Comparison of ENCODE assay signal across 14 cellular contexts in the genomic region with DNA sequence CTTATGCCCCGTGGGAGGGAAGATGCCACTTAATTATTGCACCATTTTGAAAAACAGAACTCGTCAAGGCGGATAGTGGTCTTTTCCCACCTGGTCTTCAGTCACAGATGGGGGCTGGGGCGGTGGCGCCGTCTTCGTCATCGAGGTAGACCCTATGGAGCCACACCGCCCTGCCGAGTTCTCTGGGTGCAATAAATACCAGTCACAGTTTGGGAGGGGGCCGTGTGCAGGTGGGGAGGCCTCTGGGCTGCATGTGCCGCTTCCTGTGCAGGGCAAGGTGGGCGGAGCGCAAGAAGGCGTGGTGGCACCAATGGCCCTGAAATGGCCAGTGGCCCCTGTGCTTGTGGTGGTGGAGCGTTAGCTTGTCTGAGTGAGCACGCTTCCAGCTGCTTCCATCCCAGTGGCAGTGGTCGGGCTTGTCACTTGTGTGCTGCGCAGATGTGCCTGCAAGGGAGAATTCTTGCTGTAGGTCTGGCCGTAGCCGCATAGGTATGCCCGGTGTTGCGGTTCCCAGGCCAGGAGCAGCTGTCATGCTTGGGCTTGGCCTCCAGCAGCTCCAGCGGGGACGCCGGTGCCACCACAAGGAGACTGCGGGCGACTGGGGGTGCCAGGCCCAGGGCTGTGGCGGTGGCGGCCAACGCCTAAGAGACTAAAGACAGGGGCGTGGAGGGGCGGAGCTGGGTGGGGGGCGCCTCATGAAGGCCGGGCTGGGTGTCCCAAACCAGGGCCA. TPM values are rescaled to one million over a fixed set of nuclear protein-coding genes. Genes with fewer than 3 reads are reported as not detected.
DNase-seq lines count a peak whose midpoint lies in the region; ATAC-seq and TF ChIP-seq lines count a peak whose summit lies in the region.
"Not testable (repeated sequence)": the region's sequence is repeated elsewhere in the genome, so short reads cannot be mapped to it uniquely, and the experiment has no call there.
"Had no signal": no experiment of that assay in that cellular context is flagged by ENCODE, and none has a peak within 500 bp of the region (broad histone marks: within the 10 kb centered on the region; RNA-seq: fewer than 3 reads in every experiment).

No MANE protein-coding gene starts in this region.

- not testable (repeated sequence) for H4K91ac ChIP-seq in H9 (ENCODE audit: insufficient read length, low read depth, low read length)

- not testable (repeated sequence) for H2AK5ac ChIP-seq in H9 (ENCODE audit: insufficient read length, low read length)

- H2BK120ac ChIP-seq in H9 (ENCODE audit: low read depth, low read length, poor library complexity, severe bottlenecking), result not testable (repeated sequence)

- H2BK5ac ChIP-seq in H9 (ENCODE audit: insufficient read length, low read length), result not testable (repeated sequence)

- H3K18ac ChIP-seq in H9 (ENCODE audit: insufficient read length, low read depth, low read length), result not testable (repeated sequence)

- not testable (repeated sequence) for H4K20me1 ChIP-seq in H9 (ENCODE audit: control insufficient read depth, insufficient read depth, insufficient read length)

- not testable (repeated sequence) for TF ChIP-seq POLR2A in upper lobe of left lung (IDR thresholded peaks at IDR 0.05)

- H3K27ac Mint-ChIP-seq in H9, result not testable (repeated sequence)

- H3K4me3 ChIP-seq in parathyroid adenoma (ENCODE audit: low read depth, low read length); upper lobe of left lung: not testable (repeated sequence)

- not testable (repeated sequence) for H2BK15ac ChIP-seq in H9 (ENCODE audit: low read depth, low read length)

- H3K4me3 Mint-ChIP-seq in H9, result not testable (repeated sequence)

- WGBS in H9 (ENCODE audit: extremely low coverage, insufficient read length, low lambda C conversion rate), result no CpG with 5 or more reads among the region's 35 CpGs
- WGBS in upper lobe of left lung, 2 donors, result 73 to 75% methylated on average over 4 to 7 of the region's 35 CpGs

- not testable (repeated sequence) for TF ChIP-seq EP300 in upper lobe of left lung (IDR thresholded peaks at IDR 0.05)

- not testable (repeated sequence) for H3K27ac ChIP-seq in H9 (ENCODE audit: insufficient read length, low read depth, low read length); parathyroid adenoma; upper lobe of left lung

- ATAC-seq in GM19023 (IDR thresholded peaks at IDR 0.05; ENCODE audit: unreplicated experiment) (peak; percentile 45), HG03103 (IDR thresholded peaks at IDR 0.05; ENCODE audit: low read depth, unreplicated experiment) (peak; percentile 38), esophagus mucosa (peak; percentile 18), left ventricle myocardium superior (peak; percentile 61), upper lobe of left lung (ENCODE audit: low FRiP score in 2 of 2) (peak; percentile 37 to 47)

- H4K5ac ChIP-seq in H9 (ENCODE audit: insufficient read length, low read depth, low read length), result not testable (repeated sequence)

- H3K9ac ChIP-seq in H9 (ENCODE audit: extremely low read depth, insufficient read length, low read length); parathyroid adenoma: not testable (repeated sequence)

- H3K14ac ChIP-seq in H9 (ENCODE audit: insufficient read depth, low read length), result not testable (repeated sequence)

- H3K36me3 ChIP-seq in parathyroid adenoma (ENCODE audit: control insufficient read depth, insufficient read depth, low read length); upper lobe of left lung: not testable (repeated sequence)

- H3K27me3 ChIP-seq in H9 (ENCODE audit: insufficient read depth, low read length); parathyroid adenoma (ENCODE audit: control insufficient read depth, insufficient read depth, low read length); upper lobe of left lung: not testable (repeated sequence)

- H3K9me3 ChIP-seq in H9 (ENCODE audit: control insufficient read depth, low read depth, low read length); parathyroid adenoma (ENCODE audit: control insufficient read depth, low read length); upper lobe of left lung: not testable (repeated sequence)

- H4K8ac ChIP-seq in H9 (replicated peaks; ENCODE audit: insufficient read length, low read depth, low read length), result not testable (repeated sequence)

- not testable (repeated sequence) for H2BK12ac ChIP-seq in H9 (ENCODE audit: insufficient read length, low read depth, low read length)

- H2AFZ ChIP-seq in H9 (ENCODE audit: low read length), result not testable (repeated sequence)
- peak overlapping the region; percentile 64 for H2AFZ ChIP-seq in parathyroid adenoma

- H3K27me3 Mint-ChIP-seq in H9 (ENCODE audit: low read depth), result not testable (repeated sequence)

- intact Hi-C loops in left ventricle myocardium superior (cut with micrococcal nuclease), result not testable (repeated sequence)

- H3K4me1 ChIP-seq in H9 (ENCODE audit: insufficient read depth, low read length); parathyroid adenoma; upper lobe of left lung: not testable (repeated sequence)

- not testable (repeated sequence) for H3K9me3 Mint-ChIP-seq in H9

- H3K23ac ChIP-seq in H9 (ENCODE audit: insufficient read length, low read depth, low read length), result not testable (repeated sequence)

- not testable (repeated sequence) for H3K56ac ChIP-seq in H9 (ENCODE audit: insufficient read length, low read depth, low read length)

- DNase-seq in H9, result peak; percentile 9
- not testable (repeated sequence) for DNase-seq in left ventricle myocardium superior
- peak; percentile 65 for DNase-seq in mesenteric fat pad (ENCODE audit: low spot score)
- peak in 1 of 2 donors; percentile 43 for DNase-seq in upper lobe of left lung

- H3K23me2 ChIP-seq in H9 (ENCODE audit: insufficient read length, low read depth, low read length, poor library complexity, severe bottlenecking), result not testable (repeated sequence)

- H3K4me1 Mint-ChIP-seq in H9, result not testable (repeated sequence)

- H3T11ph ChIP-seq in H9 (ENCODE audit: low read length), result not testable (repeated sequence)

- not testable (repeated sequence) for H3K4me2 ChIP-seq in H9 (ENCODE audit: insufficient read depth, insufficient read length, low read length); parathyroid adenoma (ENCODE audit: low read length)

- TF ChIP-seq CTCF in H9 (conservative IDR thresholded peaks at IDR 0.05); parathyroid adenoma (IDR thresholded peaks at IDR 0.05); upper lobe of left lung (IDR thresholded peaks at IDR 0.05): not testable (repeated sequence)

- not testable (repeated sequence) for H2BK20ac ChIP-seq in H9 (ENCODE audit: low read depth, low read length, poor library complexity, severe bottlenecking)

- not testable (repeated sequence) for H3K36me3 Mint-ChIP-seq in H9 (ENCODE audit: insufficient read depth in 1 of 3, low read depth in 3 of 3)

- not testable (repeated sequence) for H3K79me1 ChIP-seq in H9 (ENCODE audit: insufficient read depth, low read depth, low read length, poor library complexity, severe bottlenecking)

- not testable (repeated sequence) for H3K4ac ChIP-seq in H9 (ENCODE audit: low read depth, low read length)

- not testable (repeated sequence) for H3K79me2 ChIP-seq in H9 (ENCODE audit: insufficient read depth, low read length); parathyroid adenoma

RNA-seq across cellular contexts. Expression of a gene that starts 36.7 kb away (rescaled TPM):
- not detected in 2 replicates for total RNA-seq in H9 (2021)
- not detected for total RNA-seq in esophagus mucosa
- not detected for total RNA-seq in left ventricle myocardium superior
- total RNA-seq in mesenteric fat pad, result not detected
- total RNA-seq in upper lobe of left lung, result not detected
- total RNA-seq: A172; CD8-positive, alpha-beta T cell; GM12878; HFFc6; M059J; PC-9 had no signal
